Comparison of ENCODE assay signal across 8 cellular contexts in genomic region chr11:47863189-47863892, GRCh38. TPM values are rescaled to one million over a fixed set of nuclear protein-coding genes. Genes with fewer than 3 reads are reported as not detected.
A peak's percentile ranks its signal among the peaks of the same experiment; 100 is the strongest.
DNase-seq lines count a peak whose midpoint lies in the region; ATAC-seq and TF ChIP-seq lines count a peak whose summit lies in the region.

No MANE protein-coding gene starts in this region.

- ATAC-seq in GM21360 (IDR thresholded peaks at IDR 0.05; ENCODE audit: unreplicated experiment): peak; percentile 71

- no peaks in the 10 kb centered on the region for H3K36me3 Mint-ChIP-seq in CD14-positive monocyte
- no peaks in the 10 kb centered on the region for H3K36me3 Mint-ChIP-seq in dendritic cell treated with granulocyte-macrophage colony-stimulating factor and Interleukin-4, amounts not matched to agents 40 ng/mL and 50 ng/mL, for 4 days (ENCODE audit: low read depth)

- H3K27ac ChIP-seq in subcutaneous abdominal adipose tissue (ENCODE audit: low read depth, low read length): peak overlapping the region; percentile 69

- no peak overlapping the region for H3K9ac ChIP-seq in subcutaneous abdominal adipose tissue (ENCODE audit: low read length in 5 of 5)

- H3K9me3 Mint-ChIP-seq in CD14-positive monocyte: peaks cover 0 to 3% (median 0%) of the 10 kb centered on the region in 7 donors
- H3K9me3 Mint-ChIP-seq in dendritic cell treated with granulocyte-macrophage colony-stimulating factor and Interleukin-4, amounts not matched to agents 40 ng/mL and 50 ng/mL, for 4 days: no peaks in the 10 kb centered on the region

- H3K4me1 Mint-ChIP-seq in CD14-positive monocyte: peaks cover 37% of the 10 kb centered on the region
- peaks cover 49% of the 10 kb centered on the region for H3K4me1 Mint-ChIP-seq in dendritic cell treated with granulocyte-macrophage colony-stimulating factor and Interleukin-4, amounts not matched to agents 40 ng/mL and 50 ng/mL, for 4 days (ENCODE audit: low read depth)

- H3K36me3 ChIP-seq in subcutaneous abdominal adipose tissue (ENCODE audit: control insufficient read depth in 5 of 5, insufficient read depth in 5 of 5, low read length in 5 of 5): no peaks in the 10 kb centered on the region

- H3K27ac Mint-ChIP-seq in CD14-positive monocyte: peak overlapping the region in 6 of 7 donors; percentile 33 to 59 (median 54)
- H3K27ac Mint-ChIP-seq in dendritic cell treated with granulocyte-macrophage colony-stimulating factor and Interleukin-4, amounts not matched to agents 40 ng/mL and 50 ng/mL, for 4 days: peak overlapping the region; percentile 93

- H3K4me1 ChIP-seq in subcutaneous abdominal adipose tissue (ENCODE audit: control insufficient read depth in 5 of 5, insufficient read depth in 5 of 5, low read length in 5 of 5): peaks cover 7 to 49% (median 46%) of the 10 kb centered on the region in 5 donors

- intact Hi-C loops in CD14-positive monocyte (cut with micrococcal nuclease): no loop called here
- intact Hi-C loops in dendritic cell treated with granulocyte-macrophage colony-stimulating factor and Interleukin-4, amounts not matched to agents 40 ng/mL and 50 ng/mL, for 4 days (cut with micrococcal nuclease): loop anchor here (5.0 kb wide), 1 partner anchor 54 kb away; no protein-coding TSS in a partner anchor
- intact Hi-C loops in lower leg skin (cut with DNase I; ENCODE audit: low total_unique reads): no loop called here

- no peak for TF ChIP-seq CTCF in CD14-positive monocyte (IDR thresholded peaks at IDR 0.05)
- TF ChIP-seq CTCF in lower leg skin (IDR thresholded peaks at IDR 0.05): no peak

- DNase-seq in CD14-positive monocyte (ENCODE audit: low spot score): no peak
- peak; percentile 90 for DNase-seq in M059J (ENCODE audit: low read depth)
- no peak for DNase-seq in lower leg skin (ENCODE audit: low spot score in 2 of 2)
- DNase-seq in DMS53 treated with DMSO at 0.1 percent for 48 hours (lab: John Stamatoyannopoulos, UW; ENCODE audit: unreplicated experiment): no peak
- DNase-seq in HT-29 (ENCODE audit: low spot score): no peak

- peaks cover 0 to 2% (median 1%) of the 10 kb centered on the region in 3 donors for H3K27me3 Mint-ChIP-seq in CD14-positive monocyte (ENCODE audit: low read depth in 3 of 3)
- no peaks in the 10 kb centered on the region for H3K27me3 Mint-ChIP-seq in dendritic cell treated with granulocyte-macrophage colony-stimulating factor and Interleukin-4, amounts not matched to agents 40 ng/mL and 50 ng/mL, for 4 days

- WGBS in lower leg skin, 2 donors: 27 to 43% methylated on average over 4 of the region's 4 CpGs

- no peaks in the 10 kb centered on the region for H3K9me3 ChIP-seq in subcutaneous abdominal adipose tissue (ENCODE audit: control insufficient read depth in 5 of 5, low read length in 5 of 5)

- no peaks in the 10 kb centered on the region for H3K27me3 ChIP-seq in subcutaneous abdominal adipose tissue (ENCODE audit: control insufficient read depth in 5 of 5, insufficient read depth in 4 of 5, low read length in 5 of 5)

- H3K4me3 ChIP-seq in subcutaneous abdominal adipose tissue (ENCODE audit: low read depth in 1 of 5, low read length in 5 of 5) (peak overlapping the region in 1 of 5 donors; percentile 22), lower leg skin (ENCODE audit: low read depth, poor library complexity, severe bottlenecking) (no peak overlapping the region)

- peak overlapping the region in 1 of 2 donors; percentile 21 for H3K4me3 Mint-ChIP-seq in CD14-positive monocyte
- H3K4me3 Mint-ChIP-seq in dendritic cell treated with granulocyte-macrophage colony-stimulating factor and Interleukin-4, amounts not matched to agents 40 ng/mL and 50 ng/mL, for 4 days: peak overlapping the region; percentile 53

- no peak for TF ChIP-seq POLR2A in lower leg skin (IDR thresholded peaks at IDR 0.05)

RNA-seq across cellular contexts. Expression of gene NUP160, which starts 15.2 kb away (rescaled TPM):
- polyA plus RNA-seq in CD14-positive monocyte: 10 to 100 TPM; 10.6 to 10.9 TPM
- 28.2 and 43.3 TPM in 2 replicates for total RNA-seq in M059J (2014; rRNA removed; shearing (Covaris generic))
- total RNA-seq in lower leg skin: 10 to 100 TPM; 14.1 to 22.4 (median 18.9) TPM
- 36.8 and 39.5 TPM in 2 replicates for total RNA-seq in HT-29 (2014; rRNA removed; shearing (Covaris generic))
